ENCODE assay signal across 10 cellular contexts in the genomic region with DNA sequence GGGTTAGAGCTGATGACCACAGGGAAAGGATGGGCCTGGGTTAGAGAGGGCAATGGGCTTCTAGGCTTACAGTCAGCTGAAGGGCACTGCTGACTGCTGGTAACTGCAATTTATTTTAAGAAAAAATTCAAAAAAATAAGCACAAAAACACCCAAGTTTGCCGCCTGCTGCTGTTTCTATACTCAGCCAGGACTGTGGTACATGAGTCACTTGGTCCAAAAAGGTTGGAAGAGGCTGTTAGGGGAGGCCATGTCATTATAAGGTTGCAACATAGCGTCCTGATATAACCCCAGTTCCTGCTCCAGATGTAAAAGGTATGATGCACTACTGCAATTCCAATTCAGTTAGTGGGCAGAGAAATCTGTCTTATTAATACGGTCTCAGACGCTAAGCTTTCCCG.
DNase-seq lines count a peak whose midpoint lies in the region; ATAC-seq and TF ChIP-seq lines count a peak whose summit lies in the region.
"Had no signal": no experiment of that assay in that cellular context is flagged by ENCODE, and none has a peak within 500 bp of the region (broad histone marks: within the 10 kb centered on the region; RNA-seq: fewer than 3 reads in every experiment).

No MANE protein-coding gene starts in this region.

- intact Hi-C loops in uterus (cut with DNase I; ENCODE audit: low total_unique reads): no loop called here

- 1 to 3% methylated on average over 5 of the region's 5 CpGs for WGBS in GM23248 (ENCODE audit: low coverage in 1 of 2, low lambda C conversion rate in 2 of 2, missing lambda C conversion rate in 2 of 2), 2 experiments

- no peak for TF ChIP-seq CTCF in RWPE2 (IDR thresholded peaks at IDR 0.05; ENCODE audit: poor library complexity, severe bottlenecking)
- TF ChIP-seq CTCF in fibroblast of lung (conservative IDR thresholded peaks at IDR 0.05 in 1 of 2, IDR thresholded peaks at IDR 0.05 in 1 of 2; ENCODE audit: low read depth in 1 of 2, low read length in 2 of 2): no peak
- no peak for TF ChIP-seq CTCF in uterus (IDR thresholded peaks at IDR 0.05)

- H3K4me3 ChIP-seq in GM23248 (peak overlapping the region; percentile 23), RWPE2 (ENCODE audit: severe bottlenecking) (no peak overlapping the region), fibroblast of lung (replicated peaks in 1 of 4; ENCODE audit: control extremely low read depth in 1 of 4, insufficient read depth in 1 of 4, low read depth in 3 of 4, low read length in 4 of 4) (no peak overlapping the region), skeletal muscle cell (ENCODE audit: low read depth, low read length) (no peak overlapping the region), uterus (no peak overlapping the region)
- H3K4me3 ChIP-seq: pancreas had no signal

- H4K20me1 ChIP-seq in GM23248 (ENCODE audit: insufficient read depth): 0 out of 2 replicates have a peak, but pooled peaks cover 3% of the 10 kb centered on the region
- no peaks in the 10 kb centered on the region for H4K20me1 ChIP-seq in fibroblast of lung (ENCODE audit: control insufficient read depth, extremely low read depth, insufficient read depth, low read length)

- DNase-seq in GM23248 (peak; percentile 97), RWPE2 (ENCODE audit: low spot score) (no peak), fibroblast of lung (ENCODE audit: low read depth in 2 of 2) (peak; percentile 96 to 97), skeletal muscle cell (ENCODE audit: low read depth) (peak; percentile 89), retina (no peak), uterus (no peak)
- DNase-seq: NCI-H187, pancreas had no signal

- H3K79me2 ChIP-seq in GM23248 (ENCODE audit: insufficient read depth): peaks cover 97% of the 10 kb centered on the region
- peaks cover 91% of the 10 kb centered on the region for H3K79me2 ChIP-seq in fibroblast of lung (ENCODE audit: control insufficient read depth, insufficient read depth, low read length)

- H3K27me3 ChIP-seq in GM23248 (replicated peaks; ENCODE audit: insufficient read depth) (no peaks in the 10 kb centered on the region), RWPE2 (ENCODE audit: insufficient read depth, poor library complexity, severe bottlenecking) (no peaks in the 10 kb centered on the region), fibroblast of lung (ENCODE audit: control insufficient read depth, insufficient read depth, low read length) (no peaks in the 10 kb centered on the region), uterus (no peaks in the 10 kb centered on the region)
- H3K27me3 ChIP-seq: pancreas had no signal

- H3K27ac ChIP-seq in GM23248 (peak overlapping the region; percentile 81), RWPE2 (ENCODE audit: poor library complexity, severe bottlenecking) (peak overlapping the region; percentile 63), fibroblast of lung (ENCODE audit: insufficient read depth, low read length) (peak overlapping the region; percentile 67), uterus (peak overlapping the region in 1 of 2 donors; percentile 27)
- H3K27ac ChIP-seq: pancreas had no signal

- H3F3A ChIP-seq in GM23248 (ENCODE audit: insufficient read depth): peaks cover 78% of the 10 kb centered on the region

- H2AFZ ChIP-seq in GM23248 (no peak overlapping the region), fibroblast of lung (ENCODE audit: low read length) (no peak overlapping the region)

- H3K36me3 ChIP-seq in GM23248 (ENCODE audit: low read depth): peaks cover 62% of the 10 kb centered on the region
- peaks cover 96% of the 10 kb centered on the region for H3K36me3 ChIP-seq in RWPE2 (ENCODE audit: low read depth)
- peaks cover 22% of the 10 kb centered on the region for H3K36me3 ChIP-seq in fibroblast of lung (ENCODE audit: control insufficient read depth, insufficient read depth, low read length)
- H3K36me3 ChIP-seq in uterus: no peaks in the 10 kb centered on the region
- H3K36me3 ChIP-seq: pancreas had no signal

- no peak for TF ChIP-seq POLR2A in uterus (IDR thresholded peaks at IDR 0.05)

- H3K4me2 ChIP-seq in GM23248 (ENCODE audit: unreplicated experiment) (peak overlapping the region; percentile 52), fibroblast of lung (ENCODE audit: extremely low read depth, insufficient read depth, low read length) (peak overlapping the region; percentile 60)

- no peaks in the 10 kb centered on the region for H3K9me3 ChIP-seq in GM23248 (ENCODE audit: low read depth)
- H3K9me3 ChIP-seq in RWPE2 (ENCODE audit: severe bottlenecking): no peaks in the 10 kb centered on the region
- H3K9me3 ChIP-seq in fibroblast of lung (ENCODE audit: control insufficient read depth, insufficient read depth, low read depth, low read length): no peaks in the 10 kb centered on the region
- no peaks in the 10 kb centered on the region for H3K9me3 ChIP-seq in uterus
- H3K9me3 ChIP-seq: pancreas had no signal

- H3K9ac ChIP-seq in GM23248 (peak overlapping the region; percentile 54), fibroblast of lung (ENCODE audit: insufficient read depth, low read length) (peak overlapping the region; percentile 22)

- H3K9me2 ChIP-seq in GM23248 (ENCODE audit: insufficient read depth): no peaks in the 10 kb centered on the region

- ATAC-seq in RWPE2 (ENCODE audit: low read depth) (peak; percentile 83), HG03175 (IDR thresholded peaks at IDR 0.05; ENCODE audit: unreplicated experiment) (no peak)
- ATAC-seq: esophagus mucosa had no signal

- in situ Hi-C loops in GM23248 (cut with MboI): no loop called here

- H3K4me1 ChIP-seq in GM23248 (ENCODE audit: insufficient read depth): peaks cover 55% of the 10 kb centered on the region
- peaks cover 38% of the 10 kb centered on the region for H3K4me1 ChIP-seq in RWPE2 (ENCODE audit: insufficient read depth, poor library complexity, severe bottlenecking)
- H3K4me1 ChIP-seq in fibroblast of lung (ENCODE audit: control insufficient read depth, extremely low read depth, insufficient read depth, low read length): peaks cover 42% of the 10 kb centered on the region
- H3K4me1 ChIP-seq in uterus: no peaks in the 10 kb centered on the region

Comparison
In these comparisons a context has a peak if more than half of its experiments do, and no peak if none do; other contexts are left out.
1. DNase-seq: peak in GM23248 (single experiment), fibroblast of lung (2 of 2) and skeletal muscle cell (single experiment); none in RWPE2 (single experiment), retina (single experiment) and uterus (0 of 2).